ENCODE assay signal across 8 cellular contexts in genomic region chrX:6012357-6012756, GRCh38.
"Had no signal": no experiment of that assay in that cellular context is flagged by ENCODE, and none has a peak within 500 bp of the region (broad histone marks: within the 10 kb centered on the region; RNA-seq: fewer than 3 reads in every experiment).

No MANE protein-coding gene starts in this region.

- H3K4me1 ChIP-seq: HAP-1 had no signal

- DNase-seq: H7, HFFc6, KG1 had no signal

- H3K4me3 ChIP-seq: GM23338, HAP-1, K562 had no signal

- ATAC-seq: GM23338, HCT116, K562 had no signal

- H2AFZ ChIP-seq: GM23338 had no signal

- H3K36me3 ChIP-seq: HAP-1 had no signal

- H3K9me3 ChIP-seq: HAP-1 had no signal

- FAIRE-seq: HTR-8/SVneo, K562 had no signal

- H3K4me2 ChIP-seq: GM23338 had no signal
